9 cellular contexts compared by ENCODE assay signal in the genomic region with DNA sequence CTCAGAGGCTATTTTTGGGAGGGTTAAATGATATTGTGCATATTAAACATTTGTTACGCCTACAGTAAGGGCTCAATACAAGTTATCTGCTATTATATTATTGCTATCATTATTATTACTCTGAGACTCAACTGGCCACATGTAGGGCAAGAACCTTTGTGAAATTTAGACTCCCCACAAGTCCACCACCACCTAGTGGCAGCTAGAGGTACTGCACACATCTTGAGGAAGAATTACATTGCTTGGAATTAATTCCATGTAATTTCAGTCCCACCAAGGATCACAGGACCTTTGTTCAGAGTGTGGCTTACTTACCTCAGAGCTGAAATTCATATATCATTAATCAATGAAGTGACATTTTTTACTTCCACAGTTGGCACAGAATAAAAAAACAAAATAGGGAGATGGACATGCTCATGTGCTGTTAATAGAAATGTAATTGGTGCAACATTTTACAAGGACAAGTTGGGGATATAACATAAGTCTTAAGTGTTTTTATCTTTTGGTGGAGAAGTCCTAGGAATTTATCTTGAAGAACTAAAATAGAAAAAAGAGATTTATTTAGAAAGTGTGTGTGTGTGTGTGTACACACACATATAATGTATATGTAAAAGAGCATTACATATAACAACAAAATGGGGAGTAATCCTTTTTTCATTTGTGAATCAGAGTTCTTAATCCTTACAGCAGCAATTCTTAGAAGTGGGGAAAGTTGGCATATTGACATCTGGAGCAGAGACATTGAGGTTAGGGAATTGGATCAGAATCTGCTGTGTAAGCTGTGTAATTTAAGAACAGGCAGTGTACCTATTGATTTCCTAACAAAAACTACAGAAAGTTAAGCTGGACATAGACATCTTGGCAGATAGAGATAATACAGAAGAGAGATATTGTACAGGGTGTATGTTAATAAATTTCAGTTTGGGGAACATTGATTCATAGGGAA. TPM values are rescaled to one million over a fixed set of nuclear protein-coding genes. Genes with fewer than 3 reads are reported as not detected.
DNase-seq lines count a peak whose midpoint lies in the region; ATAC-seq lines count a peak whose summit lies in the region.
"Had no signal": no experiment of that assay in that cellular context is flagged by ENCODE, and none has a peak within 500 bp of the region (broad histone marks: within the 10 kb centered on the region; RNA-seq: fewer than 3 reads in every experiment).

No MANE protein-coding gene starts in this region.

- H3K27ac ChIP-seq in effector memory CD4-positive, alpha-beta T cell (ENCODE audit: insufficient read depth, low read length, poor library complexity, severe bottlenecking), result no peak overlapping the region
- no peak overlapping the region for H3K27ac ChIP-seq in mesendoderm (ENCODE audit: low read depth, low read length)
- H3K27ac ChIP-seq: BLaER1 treated with 17β-estradiol and CSF1 and Interleukin-3, amounts not matched to agents 10 nM and 100 nM had no signal

- no peak overlapping the region for H3K56ac ChIP-seq in mesendoderm (ENCODE audit: low read length)

- no peaks in the 10 kb centered on the region for H3K4me1 ChIP-seq in effector memory CD4-positive, alpha-beta T cell (ENCODE audit: control insufficient read depth, insufficient read depth, low read length, poor library complexity, severe bottlenecking)
- no peaks in the 10 kb centered on the region for H3K4me1 ChIP-seq in mesendoderm (ENCODE audit: control insufficient read depth, low read depth, low read length)
- H3K4me1 ChIP-seq: BLaER1 treated with 17β-estradiol and CSF1 and Interleukin-3, amounts not matched to agents 10 nM and 100 nM had no signal

- H3K79me1 ChIP-seq in mesendoderm (ENCODE audit: low read length), result peaks cover 14% of the 10 kb centered on the region

- DNase-seq in NCI-H146 (lab: John Stamatoyannopoulos, UW) (peak; percentile 58), NCI-H146 treated with DMSO at 0.1 percent for 48 hours (lab: John Stamatoyannopoulos, UW; ENCODE audit: unreplicated experiment) (no peak), NCI-H748 (lab: John Stamatoyannopoulos, UW; ENCODE audit: unreplicated experiment) (peak; percentile 73), mesendoderm (peak; percentile 82)
- DNase-seq in activated CD4-positive, alpha-beta T cell treated with anti-CD3 and anti-CD28 coated beads, Interleukin-2, amount 50 U/mL, for 4 hours, result peak; percentile 60 to 68
- DNase-seq in effector memory CD4-positive, alpha-beta T cell, result peak; percentile 6 to 49 (median 21)
- peak; percentile 50 to 54 for DNase-seq in stimulated activated CD8-positive, alpha-beta memory T cell treated with anti-CD3 and anti-CD28 coated beads, Interleukin-4, amount 100 ng/mL, for 1 hour (ENCODE audit: low read depth in 2 of 2, low spot score in 1 of 2)

- no peak overlapping the region for H2AK5ac ChIP-seq in mesendoderm (ENCODE audit: low read length)

- no peak overlapping the region for H3K18ac ChIP-seq in mesendoderm (ENCODE audit: low read length)

- no CpG with 5 or more reads among the region's 1 CpG for WGBS in mesendoderm (ENCODE audit: extremely low coverage, insufficient coverage, low lambda C conversion rate)

- no peaks in the 10 kb centered on the region for H3K27me3 ChIP-seq in effector memory CD4-positive, alpha-beta T cell (replicated peaks; ENCODE audit: control insufficient read depth, insufficient read depth, low read length, poor library complexity, severe bottlenecking)
- no peaks in the 10 kb centered on the region for H3K27me3 ChIP-seq in mesendoderm (ENCODE audit: insufficient read depth, low read length, poor library complexity)
- H3K27me3 ChIP-seq: BLaER1 treated with 17β-estradiol and CSF1 and Interleukin-3, amounts not matched to agents 10 nM and 100 nM had no signal

- peak; percentile 58 for ATAC-seq in HG03280 (IDR thresholded peaks at IDR 0.05; ENCODE audit: unreplicated experiment)

- H4K8ac ChIP-seq in mesendoderm (ENCODE audit: low read depth, low read length), result no peak overlapping the region

- no peak overlapping the region for H3K4me3 ChIP-seq in effector memory CD4-positive, alpha-beta T cell (ENCODE audit: insufficient read depth, low read depth, low read length, poor library complexity, severe bottlenecking)
- H3K4me3 ChIP-seq in mesendoderm (ENCODE audit: low read length), result no peak overlapping the region
- H3K4me3 ChIP-seq: BLaER1 treated with 17β-estradiol and CSF1 and Interleukin-3, amounts not matched to agents 10 nM and 100 nM had no signal

- H3K9ac ChIP-seq in mesendoderm (ENCODE audit: low read length), result no peak overlapping the region
- H3K9ac ChIP-seq: BLaER1 treated with 17β-estradiol and CSF1 and Interleukin-3, amounts not matched to agents 10 nM and 100 nM had no signal

- H2BK5ac ChIP-seq in mesendoderm (ENCODE audit: low read length), result no peak overlapping the region

- H3K79me2 ChIP-seq in mesendoderm (ENCODE audit: control insufficient read depth, insufficient read depth, low read length), result peaks cover 17% of the 10 kb centered on the region

- H3K23ac ChIP-seq in mesendoderm (ENCODE audit: low read length), result no peak overlapping the region

- H3K36me3 ChIP-seq in effector memory CD4-positive, alpha-beta T cell (ENCODE audit: control insufficient read depth, insufficient read depth, low read length), result no peaks in the 10 kb centered on the region
- H3K36me3 ChIP-seq in mesendoderm (ENCODE audit: control insufficient read depth, insufficient read depth, low read length), result no peaks in the 10 kb centered on the region

- no peaks in the 10 kb centered on the region for H3K9me3 ChIP-seq in effector memory CD4-positive, alpha-beta T cell (ENCODE audit: control insufficient read depth, low read length)
- H3K9me3 ChIP-seq: BLaER1 treated with 17β-estradiol and CSF1 and Interleukin-3, amounts not matched to agents 10 nM and 100 nM had no signal

- no peak overlapping the region for H3K4me2 ChIP-seq in mesendoderm (ENCODE audit: low read length)
- H3K4me2 ChIP-seq: BLaER1 treated with 17β-estradiol and CSF1 and Interleukin-3, amounts not matched to agents 10 nM and 100 nM had no signal

- no peak overlapping the region for H2BK120ac ChIP-seq in mesendoderm (ENCODE audit: low read depth, low read length)

- no peak overlapping the region for H3K4ac ChIP-seq in mesendoderm (ENCODE audit: low read depth, low read length)

- H4K5ac ChIP-seq in mesendoderm (ENCODE audit: low read length), result no peak overlapping the region

- no peak overlapping the region for H2BK15ac ChIP-seq in mesendoderm (replicated peaks; ENCODE audit: low read depth)

RNA-seq across cellular contexts. Expression of a gene that starts 11.2 kb away (rescaled TPM):
- polyA plus RNA-seq in mesendoderm (2013, experiment 1 of 2), result 35.3 TPM
- 37.9 TPM for polyA plus RNA-seq in mesendoderm (2013, experiment 2 of 2)

RNA-seq across cellular contexts. Expression of a gene that starts 34.8 kb away (rescaled TPM):
- 9.0 TPM for polyA plus RNA-seq in mesendoderm (2013, experiment 1 of 2)
- polyA plus RNA-seq in mesendoderm (2013, experiment 2 of 2), result 7.4 TPM
